27 cellular contexts compared by ENCODE assay signal in the genomic region with DNA sequence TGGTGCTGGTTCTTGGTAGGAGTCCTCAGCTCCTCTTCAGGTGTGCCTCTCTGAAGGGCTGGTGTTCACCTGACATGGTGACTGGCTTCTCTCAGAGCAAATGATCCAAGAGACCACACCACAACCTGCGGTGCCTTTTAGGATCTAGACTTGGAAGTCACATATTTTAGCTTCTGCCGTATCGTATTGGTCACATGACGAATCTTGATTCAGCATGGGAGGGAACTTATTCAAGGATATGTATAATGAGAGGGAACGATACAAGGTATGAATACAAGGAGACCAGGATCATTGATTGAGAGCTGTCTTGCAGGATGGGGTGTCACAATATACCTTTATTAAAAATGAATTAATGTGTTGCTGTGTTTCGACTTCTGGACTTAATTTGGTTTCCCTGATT.
"Had no signal": no experiment of that assay in that cellular context is flagged by ENCODE, and none has a peak within 500 bp of the region (broad histone marks: within the 10 kb centered on the region; RNA-seq: fewer than 3 reads in every experiment).

No MANE protein-coding gene starts in this region.

- H3K4me3 Mint-ChIP-seq: activated CD4-positive, alpha-beta T cell treated with anti-CD3 and anti-CD28 coated beads for 36 hours; activated CD4-positive, alpha-beta T cell treated with anti-CD3 and anti-CD28 coated beads, Interleukin-2, amount 10 ng/mL, durations not matched to agents 24 days and 14 days; activated CD8-positive, alpha-beta T cell treated with anti-CD3 and anti-CD28 coated beads for 36 hours; activated naive CD4-positive, alpha-beta T cell treated with anti-CD3 and anti-CD28 coated beads for 36 hours; activated naive CD8-positive, alpha-beta T cell treated with anti-CD3 and anti-CD28 coated beads for 36 hours; activated naive CD8-positive, alpha-beta T cell treated with anti-CD3 and anti-CD28 coated beads, Interleukin-2, amount 50 U/mL, for 24 hours; activated T-helper 1 cell treated with anti-CD3 and anti-CD28 coated beads, Interleukin-12 subunit alpha, Interleukin-12 subunit beta, Interleukin-2, Interleukin-4 antibody, amounts not matched to agents 30 ng/mL and 10 ng/mL and 1 ng/mL, durations not matched to agents 14 hours and 24 hours and 36 hours had no signal

- H3K27ac Mint-ChIP-seq: activated CD4-positive, alpha-beta T cell treated with anti-CD3 and anti-CD28 coated beads for 36 hours; activated CD4-positive, alpha-beta T cell treated with anti-CD3 and anti-CD28 coated beads, Interleukin-2, amount 10 ng/mL, durations not matched to agents 24 days and 14 days; activated CD8-positive, alpha-beta T cell treated with anti-CD3 and anti-CD28 coated beads for 36 hours; activated naive CD4-positive, alpha-beta T cell treated with anti-CD3 and anti-CD28 coated beads for 36 hours; activated naive CD4-positive, alpha-beta T cell treated with anti-CD3 and anti-CD28 coated beads, Interleukin-2, amount 50 U/mL, for 24 hours; activated naive CD8-positive, alpha-beta T cell treated with anti-CD3 and anti-CD28 coated beads for 36 hours; activated naive CD8-positive, alpha-beta T cell treated with anti-CD3 and anti-CD28 coated beads, Interleukin-2, amount 50 U/mL, for 24 hours; activated T-helper 1 cell treated with anti-CD3 and anti-CD28 coated beads, Interleukin-12 subunit alpha, Interleukin-12 subunit beta, Interleukin-2, Interleukin-4 antibody, amounts not matched to agents 30 ng/mL and 10 ng/mL and 1 ng/mL, durations not matched to agents 14 hours and 24 hours and 36 hours; activated T-helper 2 cell treated with anti-CD3 and anti-CD28 coated beads, Interferon-gamma antibody, Interleukin-2, Interleukin-4, amounts not matched to agents 10 μg/mL and 5 μg/mL and 100 μg/mL, durations not matched to agents 14 hours and 24 hours and 36 hours had no signal

- ATAC-seq: activated CD4-positive, alpha-beta T cell treated with anti-CD3 and anti-CD28 coated beads for 36 hours; activated CD8-positive, alpha-beta T cell treated with anti-CD3 and anti-CD28 coated beads for 36 hours; activated naive CD8-positive, alpha-beta T cell treated with anti-CD3 and anti-CD28 coated beads, Interleukin-2, amount 50 U/mL, for 24 hours; body of pancreas; gastroesophageal sphincter; heart right ventricle had no signal

- DNase-seq: activated CD4-positive, alpha-beta T cell treated with anti-CD3 and anti-CD28 coated beads for 36 hours; activated CD4-positive, alpha-beta T cell treated with anti-CD3 and anti-CD28 coated beads, Interleukin-2, amount 10 ng/mL, durations not matched to agents 24 days and 14 days; activated CD4-positive, CD25-positive, alpha-beta regulatory T cell; activated CD4-positive, CD25-positive, alpha-beta regulatory T cell treated with anti-CD3 and anti-CD28 coated beads, Interleukin-2, amount 50 U/mL, for 72 hours; activated CD8-positive, alpha-beta memory T cell treated with anti-CD3 and anti-CD28 coated beads for 24 hours; activated CD8-positive, alpha-beta T cell treated with anti-CD3 and anti-CD28 coated beads for 36 hours; activated effector memory CD4-positive, alpha-beta T cell treated with anti-CD3 and anti-CD28 coated beads, Interleukin-2, amount 50 U/mL, for 16 hours; activated naive CD4-positive, alpha-beta T cell treated with anti-CD3 and anti-CD28 coated beads for 36 hours; activated naive CD8-positive, alpha-beta T cell treated with anti-CD3 and anti-CD28 coated beads for 36 hours; activated naive CD8-positive, alpha-beta T cell treated with anti-CD3 and anti-CD28 coated beads, Interleukin-2, amount 50 U/mL, for 24 hours; activated T-cell treated with anti-CD3 and anti-CD28 coated beads, Interleukin-2, amount 50 U/mL, for 1 hour; adrenal gland; amygdala; aorta; body of pancreas; caudate nucleus; colonic mucosa; effector CD8-positive, alpha-beta T cell; esophagus squamous epithelium; foreskin melanocyte; heart right ventricle; T-helper 1 cell; T-helper 2 cell had no signal

- H3K27me3 Mint-ChIP-seq: activated CD4-positive, alpha-beta T cell treated with anti-CD3 and anti-CD28 coated beads for 36 hours; activated CD4-positive, alpha-beta T cell treated with anti-CD3 and anti-CD28 coated beads, Interleukin-2, amount 10 ng/mL, durations not matched to agents 24 days and 14 days; activated CD8-positive, alpha-beta T cell treated with anti-CD3 and anti-CD28 coated beads for 36 hours; activated naive CD4-positive, alpha-beta T cell treated with anti-CD3 and anti-CD28 coated beads, Interleukin-2, amount 50 U/mL, for 24 hours; activated naive CD8-positive, alpha-beta T cell treated with anti-CD3 and anti-CD28 coated beads for 36 hours; activated naive CD8-positive, alpha-beta T cell treated with anti-CD3 and anti-CD28 coated beads, Interleukin-2, amount 50 U/mL, for 24 hours had no signal
